Comparison of ENCODE assay signal across 12 cellular contexts in the genomic region with DNA sequence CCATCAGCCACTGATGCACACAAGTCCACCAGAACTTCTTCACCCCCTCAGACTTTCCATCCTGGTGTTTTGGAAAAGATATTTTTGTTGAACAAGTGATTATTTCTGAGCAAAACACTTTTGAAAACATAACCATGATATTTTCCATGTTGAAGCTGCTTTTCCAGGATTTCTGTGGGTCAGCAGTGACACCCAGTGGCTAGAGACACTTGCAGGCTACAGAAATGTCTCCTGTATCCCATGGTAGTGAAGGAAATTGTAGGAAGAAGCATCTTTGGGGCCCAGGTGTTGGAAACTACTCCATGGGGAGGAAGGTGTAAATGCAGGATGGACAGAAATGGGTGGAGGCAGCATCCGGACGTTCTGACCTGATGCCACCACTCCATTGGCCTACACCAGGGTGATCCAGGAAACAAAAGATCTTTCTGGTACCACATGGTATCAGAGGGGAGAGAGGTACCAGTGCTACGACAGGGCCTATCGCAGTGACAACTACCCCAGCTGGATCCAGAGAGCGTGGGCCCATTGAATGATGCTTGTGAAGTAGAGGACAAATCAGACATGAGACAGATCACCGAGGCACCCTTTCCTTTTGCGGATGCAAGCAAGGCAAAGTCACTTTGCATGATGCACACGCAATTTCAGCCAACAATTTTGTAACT.
DNase-seq lines count a peak whose midpoint lies in the region; ATAC-seq, FAIRE-seq and TF ChIP-seq lines count a peak whose summit lies in the region.
"Had no signal": no experiment of that assay in that cellular context is flagged by ENCODE, and none has a peak within 500 bp of the region (broad histone marks: within the 10 kb centered on the region; RNA-seq: fewer than 3 reads in every experiment).

No MANE protein-coding gene starts in this region.

- no peak overlapping the region for H3K4me2 ChIP-seq in Karpas-422 (ENCODE audit: low read depth, low read length, poor library complexity, severe bottlenecking)
- no peak overlapping the region for H3K4me2 ChIP-seq in HepG2 (ENCODE audit: low read depth, low read length)

- H3K79me2 ChIP-seq in Karpas-422 (ENCODE audit: low read length) (no peaks in the 10 kb centered on the region), HepG2 (ENCODE audit: insufficient read depth, low read length) (no peaks in the 10 kb centered on the region)

- H3K9me3 ChIP-seq in Caco-2 (no peaks in the 10 kb centered on the region), Karpas-422 (ENCODE audit: low read length) (no peaks in the 10 kb centered on the region), HepG2 (ENCODE audit: low read length) (no peaks in the 10 kb centered on the region)
- H3K9me3 ChIP-seq: adrenal gland, tibial nerve had no signal

- DNase-seq in Caco-2 (peak in 1 of 2 experiments; percentile 67), Karpas-422 (peak; percentile 43), SK-MEL-5 (ENCODE audit: low read depth, low spot score) (peak; percentile 55), HepG2 (ENCODE audit: low spot score) (no peak), GM10266 (ENCODE audit: extremely low spot score) (no peak)
- no peak for DNase-seq in activated CD4-positive, alpha-beta memory T cell treated with anti-CD3 and anti-CD28 coated beads, Interleukin-2, amount 10 ng/mL, durations not matched to agents 7 days and 5 days
- DNase-seq in stimulated activated CD4-positive, alpha-beta T cell treated with anti-CD3 and anti-CD28 coated beads, Interleukin-4, amount 100 ng/mL, for 1 hour: no peak
- DNase-seq: adrenal gland; NK-92 treated with Interleukin-12 subunit alpha and Interleukin-12 subunit beta, amount 100 ng/mL, for 24 hours; stimulated activated CD4-positive, alpha-beta T cell treated with anti-CD3 and anti-CD28 coated beads, Interleukin-4, amount 100 ng/mL, for 4 hours had no signal

- CTCF ChIA-PET in Caco-2 (lab: Charles Lee): interaction anchor here (0.6 to 2.1 kb wide), 6 partner anchors 36 to 268 kb away, joined by 3 to 21 read pairs (median 6); no protein-coding TSS in a partner anchor
- CTCF ChIA-PET in HepG2 (lab: Yijun Ruan, JAX; ENCODE audit: low intra/inter-chr PET ratio, low total read pairs): interaction anchor here (0.9 kb wide), 1 partner anchor 266 kb away, joined by 3 read pairs; no protein-coding TSS in a partner anchor
- CTCF ChIA-PET in activated CD4-positive, alpha-beta memory T cell treated with anti-CD3 and anti-CD28 coated beads, Interleukin-2, amount 10 ng/mL, durations not matched to agents 7 days and 5 days (lab: Charles Lee): no interaction called here

- no peak overlapping the region for H3K27ac Mint-ChIP-seq in Caco-2 (ENCODE audit: unreplicated experiment)
- H3K27ac Mint-ChIP-seq in activated CD4-positive, alpha-beta memory T cell treated with anti-CD3 and anti-CD28 coated beads, Interleukin-2, amount 10 ng/mL, durations not matched to agents 7 days and 5 days: no peak overlapping the region

- no peak for TF ChIP-seq EP300 in HepG2 (IDR thresholded peaks at IDR 0.05; ENCODE audit: low read depth in 2 of 2, low read length in 2 of 2)
- no peak for TF ChIP-seq EP300 in HepG2 (CRISPR knock-in tag; IDR thresholded peaks at IDR 0.05; ENCODE audit: borderline replicate concordance)

- no peak for ATAC-seq in HepG2
- no peak for ATAC-seq in GM18517 (IDR thresholded peaks at IDR 0.05; ENCODE audit: unreplicated experiment)

- no peak for TF ChIP-seq RAD21 in HepG2 (CRISPR knock-in tag; IDR thresholded peaks at IDR 0.05)

- intact Hi-C loops in Caco-2 (cut with micrococcal nuclease; ENCODE audit: unreplicated experiment): loop anchor here (1.0 kb wide), 3 partner anchors 61 to 266 kb away; no protein-coding TSS in a partner anchor
- intact Hi-C loops in HepG2 (cut with micrococcal nuclease; ENCODE audit: unreplicated experiment): loop anchor here (1.0 kb wide), 1 partner anchor 266 kb away; no protein-coding TSS in a partner anchor

- H3K4me3 ChIP-seq in Caco-2 (ENCODE audit: low read depth, low read length): no peak overlapping the region
- H3K4me3 ChIP-seq in Karpas-422 (ENCODE audit: low read length): no peak overlapping the region
- no peak overlapping the region for H3K4me3 ChIP-seq in HepG2 (replicated peaks in 1 of 3; ENCODE audit: insufficient read depth in 1 of 3, low read depth in 2 of 3, low read length in 3 of 3)
- H3K4me3 ChIP-seq: adrenal gland, tibial nerve had no signal

- H4K20me1 ChIP-seq in Karpas-422 (ENCODE audit: insufficient read depth, low read depth, low read length): no peaks in the 10 kb centered on the region
- no peaks in the 10 kb centered on the region for H4K20me1 ChIP-seq in HepG2 (ENCODE audit: insufficient read depth, low read length)

- BruUV-seq in Caco-2 (replicated peaks; lab: Mats Ljungman, UMichigan) (no TSS peak), HepG2 (replicated peaks; lab: Mats Ljungman, UMichigan) (no TSS peak)

- no peaks in the 10 kb centered on the region for H3K9me2 ChIP-seq in Karpas-422 (replicated peaks; ENCODE audit: insufficient read depth, low read length)

- H3K27ac ChIP-seq in Karpas-422 (ENCODE audit: low read length) (no peak overlapping the region), HepG2 (ENCODE audit: extremely low read length, insufficient read depth, low read length) (no peak overlapping the region)
- H3K27ac ChIP-seq: adrenal gland, tibial nerve had no signal

- no peak for TF ChIP-seq POLR2A in HepG2 (IDR thresholded peaks at IDR 0.05; ENCODE audit: insufficient read depth in 1 of 2, low read depth in 2 of 2, low read length in 2 of 2)

- H3K9ac ChIP-seq in Karpas-422 (ENCODE audit: low read length) (no peak overlapping the region), HepG2 (ENCODE audit: insufficient read depth, low read depth, low read length) (no peak overlapping the region)

- WGBS in HepG2 (ENCODE audit: low lambda C conversion rate): 1% methylated on average over 8 of the region's 8 CpGs

- H2AFZ ChIP-seq in Karpas-422 (ENCODE audit: low read length) (no peak overlapping the region), HepG2 (ENCODE audit: low read length) (no peak overlapping the region)

- no peaks in the 10 kb centered on the region for H3K36me3 Mint-ChIP-seq in Caco-2 (ENCODE audit: insufficient read depth, unreplicated experiment)
- no peaks in the 10 kb centered on the region for H3K36me3 Mint-ChIP-seq in activated CD4-positive, alpha-beta memory T cell treated with anti-CD3 and anti-CD28 coated beads, Interleukin-2, amount 10 ng/mL, durations not matched to agents 7 days and 5 days (ENCODE audit: low read depth)

- H3K36me3 ChIP-seq in Caco-2 (ENCODE audit: control insufficient read depth, insufficient read depth, low read length) (no peaks in the 10 kb centered on the region), Karpas-422 (ENCODE audit: insufficient read depth, low read length) (no peaks in the 10 kb centered on the region), HepG2 (replicated peaks in 1 of 2; ENCODE audit: control insufficient read depth in 1 of 2, insufficient read depth in 2 of 2, low read length in 2 of 2) (no peaks in the 10 kb centered on the region)
- H3K36me3 ChIP-seq: adrenal gland, tibial nerve had no signal

- peak; percentile 56 to 79 for TF ChIP-seq CTCF in Caco-2 (IDR thresholded peaks at IDR 0.05; ENCODE audit: insufficient read depth in 1 of 2, low read depth in 1 of 2, low read length in 1 of 2, severe bottlenecking in 1 of 2, unreplicated experiment in 1 of 2)
- peak; percentile 59 for TF ChIP-seq CTCF in HepG2 (CRISPR knock-in tag; IDR thresholded peaks at IDR 0.05)
- no peak for TF ChIP-seq CTCF in GM10266 (IDR thresholded peaks at IDR 0.05; ENCODE audit: control insufficient read depth, insufficient read depth, low read depth, missing control alignments)

- no peak overlapping the region for H3K4me3 Mint-ChIP-seq in Caco-2 (ENCODE audit: unreplicated experiment)
- H3K4me3 Mint-ChIP-seq in activated CD4-positive, alpha-beta memory T cell treated with anti-CD3 and anti-CD28 coated beads, Interleukin-2, amount 10 ng/mL, durations not matched to agents 7 days and 5 days: no peak overlapping the region

- H3K27me3 Mint-ChIP-seq in Caco-2 (ENCODE audit: insufficient read depth, unreplicated experiment): peaks cover 11% of the 10 kb centered on the region
- no peaks in the 10 kb centered on the region for H3K27me3 Mint-ChIP-seq in activated CD4-positive, alpha-beta memory T cell treated with anti-CD3 and anti-CD28 coated beads, Interleukin-2, amount 10 ng/mL, durations not matched to agents 7 days and 5 days

- no peaks in the 10 kb centered on the region for H3K9me3 Mint-ChIP-seq in Caco-2 (ENCODE audit: unreplicated experiment)
- H3K9me3 Mint-ChIP-seq in activated CD4-positive, alpha-beta memory T cell treated with anti-CD3 and anti-CD28 coated beads, Interleukin-2, amount 10 ng/mL, durations not matched to agents 7 days and 5 days: no peaks in the 10 kb centered on the region

- H3K27me3 ChIP-seq in Caco-2 (replicated peaks; ENCODE audit: control insufficient read depth, insufficient read depth, low read length) (no peaks in the 10 kb centered on the region; the same call in 1 of the 2 replicates), Karpas-422 (ENCODE audit: low read length) (no peaks in the 10 kb centered on the region), HepG2 (ENCODE audit: control insufficient read depth in 1 of 2, insufficient read depth in 2 of 2, low read length in 2 of 2) (peaks cover 0 to 3% of the 10 kb centered on the region in 2 experiments; a peak in 1 of 5 replicates)
- H3K27me3 ChIP-seq: adrenal gland, tibial nerve had no signal

- no peaks in the 10 kb centered on the region for H3K4me1 ChIP-seq in Caco-2
- H3K4me1 ChIP-seq in Karpas-422 (ENCODE audit: low read length): no peaks in the 10 kb centered on the region
- H3K4me1 ChIP-seq in HepG2 (ENCODE audit: insufficient read depth, low read length): no peaks in the 10 kb centered on the region
- H3K4me1 ChIP-seq: adrenal gland had no signal

- no peak for FAIRE-seq in HepG2 (lab: Jason Lieb, UNC)

- POLR2A ChIA-PET in Caco-2 (lab: Charles Lee) (no interaction called here), HepG2 (lab: Yijun Ruan, JAX) (no interaction called here)
- POLR2A ChIA-PET in activated CD4-positive, alpha-beta memory T cell treated with anti-CD3 and anti-CD28 coated beads, Interleukin-2, amount 10 ng/mL, durations not matched to agents 7 days and 5 days (lab: Charles Lee): no interaction called here

- no peaks in the 10 kb centered on the region for H3K4me1 Mint-ChIP-seq in Caco-2 (ENCODE audit: low read depth, unreplicated experiment)
- H3K4me1 Mint-ChIP-seq in activated CD4-positive, alpha-beta memory T cell treated with anti-CD3 and anti-CD28 coated beads, Interleukin-2, amount 10 ng/mL, durations not matched to agents 7 days and 5 days: no peaks in the 10 kb centered on the region

- in situ Hi-C loops in SK-MEL-5 (cut with HindIII; ENCODE audit: low pct_unique_long_range_greater_than_20kb, low sequenced_read_pairs): no loop called here
- in situ Hi-C loops in HepG2 (cut with HindIII; ENCODE audit: extremely low pct_ligation_motif_present, low pct_unique_long_range_greater_than_20kb): loop anchor here (25.0 kb wide), 1 partner anchor 1484 kb away; no protein-coding TSS in a partner anchor

TF ChIP-seq in HepG2, 621 proteins besides CTCF, POLR2A, EP300 and RAD21 (continues in another document):
- TF ChIP-seq GTF2F1 (IDR thresholded peaks at IDR 0.05; ENCODE audit: low read length) (no peak), MBNL3 (CRISPR knock-in tag; conservative IDR thresholded peaks at IDR 0.05) (no peak), NFE2L1 (CRISPR knock-in tag; IDR thresholded peaks at IDR 0.05; ENCODE audit: borderline replicate concordance) (no peak)

Comparison
In these comparisons a context has a peak if more than half of its experiments do, and no peak if none do; other contexts are left out.
1. DNase-seq: peak in Karpas-422 (single experiment) and SK-MEL-5 (single experiment); none in HepG2 (single experiment), GM10266 (single experiment), activated CD4-positive, alpha-beta memory T cell treated with anti-CD3 and anti-CD28 coated beads, Interleukin-2, amount 10 ng/mL, durations not matched to agents 7 days and 5 days (single experiment) and stimulated activated CD4-positive, alpha-beta T cell treated with anti-CD3 and anti-CD28 coated beads, Interleukin-4, amount 100 ng/mL, for 1 hour (single experiment).